Comparison of ENCODE assay signal across 13 cellular contexts in genomic region chr5:73826761-73827450, GRCh38.
DNase-seq lines count a peak whose midpoint lies in the region; ATAC-seq and TF ChIP-seq lines count a peak whose summit lies in the region.
"Had no signal": no experiment of that assay in that cellular context is flagged by ENCODE, and none has a peak within 500 bp of the region (broad histone marks: within the 10 kb centered on the region; RNA-seq: fewer than 3 reads in every experiment).

No MANE protein-coding gene starts in this region.

- peak; percentile 93 for ATAC-seq in RWPE2 (ENCODE audit: low read depth)
- ATAC-seq in HG02973 (IDR thresholded peaks at IDR 0.05; ENCODE audit: unreplicated experiment): no peak
- ATAC-seq: activated T-cell treated with anti-CD3 and anti-CD28 coated beads, Interleukin-2, amount 50 U/mL, for 4 hours had no signal

- intact Hi-C loops in thyroid gland (cut with DNase I): no loop called here

- H2AK5ac ChIP-seq in H9 (ENCODE audit: insufficient read length, low read length): no peak overlapping the region

- H4K91ac ChIP-seq in H9 (ENCODE audit: insufficient read length, low read depth, low read length): no peak overlapping the region

- no peaks in the 10 kb centered on the region for H3K79me1 ChIP-seq in H9 (ENCODE audit: insufficient read depth, low read depth, low read length, poor library complexity, severe bottlenecking)

- no peak overlapping the region for H3K56ac ChIP-seq in H9 (ENCODE audit: insufficient read length, low read depth, low read length)

- H2AFZ ChIP-seq in H9 (ENCODE audit: low read length): no peak overlapping the region

- no peak for TF ChIP-seq POLR2A in thyroid gland (IDR thresholded peaks at IDR 0.05)

- H3K4me1 Mint-ChIP-seq in H9: no peaks in the 10 kb centered on the region

- H3K4me2 ChIP-seq in H9 (ENCODE audit: insufficient read depth, insufficient read length, low read length): no peak overlapping the region
- H3K4me2 ChIP-seq: smooth muscle cell had no signal

- no peak overlapping the region for H4K8ac ChIP-seq in H9 (replicated peaks; ENCODE audit: insufficient read length, low read depth, low read length)

- H3K27me3 ChIP-seq in H9 (ENCODE audit: insufficient read depth, low read length) (no peaks in the 10 kb centered on the region), RWPE2 (ENCODE audit: insufficient read depth, poor library complexity, severe bottlenecking) (no peaks in the 10 kb centered on the region), thyroid gland (no peaks in the 10 kb centered on the region)
- H3K27me3 ChIP-seq: colonic mucosa had no signal

- H3K23me2 ChIP-seq in H9 (ENCODE audit: insufficient read length, low read depth, low read length, poor library complexity, severe bottlenecking): no peaks in the 10 kb centered on the region

- no peak overlapping the region for H3K18ac ChIP-seq in H9 (ENCODE audit: insufficient read length, low read depth, low read length)

- H2BK5ac ChIP-seq in H9 (ENCODE audit: insufficient read length, low read length): no peak overlapping the region

- H2BK15ac ChIP-seq in H9 (ENCODE audit: low read depth, low read length): no peak overlapping the region

- H2BK120ac ChIP-seq in H9 (ENCODE audit: low read depth, low read length, poor library complexity, severe bottlenecking): no peak overlapping the region

- peak overlapping the region; percentile 14 for H3K9ac ChIP-seq in H9 (ENCODE audit: extremely low read depth, insufficient read length, low read length)

- no peaks in the 10 kb centered on the region for H3K9me3 Mint-ChIP-seq in H9
- H3K9me3 Mint-ChIP-seq: activated T-cell treated with anti-CD3 and anti-CD28 coated beads, Interleukin-2, amount 50 U/mL, for 4 hours had no signal

- no peak overlapping the region for H3T11ph ChIP-seq in H9 (ENCODE audit: low read length)

- no peak overlapping the region for H3K4me3 Mint-ChIP-seq in H9
- H3K4me3 Mint-ChIP-seq: activated T-cell treated with anti-CD3 and anti-CD28 coated beads, Interleukin-2, amount 50 U/mL, for 4 hours had no signal

- H3K27ac ChIP-seq in H9 (ENCODE audit: insufficient read length, low read depth, low read length) (no peak overlapping the region), RWPE2 (ENCODE audit: poor library complexity, severe bottlenecking) (peak overlapping the region; percentile 49), thyroid gland (peak overlapping the region; percentile 57 to 82 (median 58))
- H3K27ac ChIP-seq: colonic mucosa, left ventricle myocardium inferior had no signal

- no peaks in the 10 kb centered on the region for H3K36me3 Mint-ChIP-seq in H9 (ENCODE audit: insufficient read depth in 1 of 3, low read depth in 3 of 3)

- H3K79me2 ChIP-seq in H9 (ENCODE audit: insufficient read depth, low read length): no peaks in the 10 kb centered on the region

- H4K5ac ChIP-seq in H9 (ENCODE audit: insufficient read length, low read depth, low read length): no peak overlapping the region

- H3K4me3 ChIP-seq in RWPE2 (ENCODE audit: severe bottlenecking): no peak overlapping the region
- no peak overlapping the region for H3K4me3 ChIP-seq in fibroblast of villous mesenchyme (ENCODE audit: low read depth, low read length)
- H3K4me3 ChIP-seq in thyroid gland (replicated peaks in 1 of 3): no peak overlapping the region
- H3K4me3 ChIP-seq: colonic mucosa, left ventricle myocardium inferior, smooth muscle cell had no signal

- no peak overlapping the region for H2BK20ac ChIP-seq in H9 (ENCODE audit: low read depth, low read length, poor library complexity, severe bottlenecking)

- H4K20me1 ChIP-seq in H9 (ENCODE audit: control insufficient read depth, insufficient read depth, insufficient read length): no peaks in the 10 kb centered on the region

- H3K27ac Mint-ChIP-seq in H9: no peak overlapping the region

- no peak overlapping the region for H2BK12ac ChIP-seq in H9 (ENCODE audit: insufficient read length, low read depth, low read length)

- H3K23ac ChIP-seq in H9 (ENCODE audit: insufficient read length, low read depth, low read length): no peak overlapping the region

- no peak overlapping the region for H3K4ac ChIP-seq in H9 (ENCODE audit: low read depth, low read length)

- H3K14ac ChIP-seq in H9 (ENCODE audit: insufficient read depth, low read length): no peak overlapping the region

- DNase-seq in H9 (no peak), RWPE2 (ENCODE audit: low spot score) (peak; percentile 83), fibroblast of villous mesenchyme (ENCODE audit: low read depth) (peak; percentile 83), thyroid gland (peak; percentile 59 to 65), pons (ENCODE audit: low spot score) (no peak), NCI-H1694 treated with DMSO at 0.1 percent for 48 hours (lab: John Stamatoyannopoulos, UW) (no peak)
- DNase-seq: activated T-cell treated with anti-CD3 and anti-CD28 coated beads, Interleukin-2, amount 50 U/mL, for 4 hours; colonic mucosa; left ventricle myocardium inferior; NCI-H2081; stimulated activated naive CD4-positive, alpha-beta T cell had no signal

- WGBS in H9 (ENCODE audit: extremely low coverage, insufficient read length, low lambda C conversion rate): no CpG with 5 or more reads among the region's 3 CpGs
- 26 to 39% methylated on average over 3 of the region's 3 CpGs for WGBS in thyroid gland, 2 donors

- H3K4me1 ChIP-seq in H9 (ENCODE audit: insufficient read depth, low read length): peaks cover 6% of the 10 kb centered on the region; the same call in 1 of the 2 replicates
- peaks cover 44% of the 10 kb centered on the region for H3K4me1 ChIP-seq in RWPE2 (ENCODE audit: insufficient read depth, poor library complexity, severe bottlenecking)
- H3K4me1 ChIP-seq in thyroid gland: peaks cover 23 to 52% of the 10 kb centered on the region in 2 donors
- H3K4me1 ChIP-seq: colonic mucosa, left ventricle myocardium inferior had no signal

- H3K9me3 ChIP-seq in H9 (ENCODE audit: control insufficient read depth, low read depth, low read length) (no peaks in the 10 kb centered on the region), RWPE2 (ENCODE audit: severe bottlenecking) (no peaks in the 10 kb centered on the region), thyroid gland (no peaks in the 10 kb centered on the region)
- H3K9me3 ChIP-seq: colonic mucosa, left ventricle myocardium inferior had no signal

- H3K36me3 ChIP-seq in RWPE2 (ENCODE audit: low read depth) (peaks cover 27% of the 10 kb centered on the region), thyroid gland (no peaks in the 10 kb centered on the region)
- H3K36me3 ChIP-seq: colonic mucosa, left ventricle myocardium inferior had no signal

- no peaks in the 10 kb centered on the region for H3K27me3 Mint-ChIP-seq in H9 (ENCODE audit: low read depth)

- TF ChIP-seq CTCF in H9 (conservative IDR thresholded peaks at IDR 0.05) (no peak), RWPE2 (IDR thresholded peaks at IDR 0.05; ENCODE audit: poor library complexity, severe bottlenecking) (no peak), fibroblast of villous mesenchyme (IDR thresholded peaks at IDR 0.05; ENCODE audit: insufficient read depth, low read depth, low read length) (no peak), thyroid gland (IDR thresholded peaks at IDR 0.05) (no peak)

Comparison
In these comparisons a context has a peak if more than half of its experiments do, and no peak if none do; other contexts are left out.
1. DNase-seq: peak in RWPE2 (single experiment), fibroblast of villous mesenchyme (single experiment) and thyroid gland (2 of 2); none in H9 (single experiment), pons (single experiment) and NCI-H1694 treated with DMSO at 0.1 percent for 48 hours (single experiment).